20 cellular contexts compared by ENCODE assay signal in the genomic region with DNA sequence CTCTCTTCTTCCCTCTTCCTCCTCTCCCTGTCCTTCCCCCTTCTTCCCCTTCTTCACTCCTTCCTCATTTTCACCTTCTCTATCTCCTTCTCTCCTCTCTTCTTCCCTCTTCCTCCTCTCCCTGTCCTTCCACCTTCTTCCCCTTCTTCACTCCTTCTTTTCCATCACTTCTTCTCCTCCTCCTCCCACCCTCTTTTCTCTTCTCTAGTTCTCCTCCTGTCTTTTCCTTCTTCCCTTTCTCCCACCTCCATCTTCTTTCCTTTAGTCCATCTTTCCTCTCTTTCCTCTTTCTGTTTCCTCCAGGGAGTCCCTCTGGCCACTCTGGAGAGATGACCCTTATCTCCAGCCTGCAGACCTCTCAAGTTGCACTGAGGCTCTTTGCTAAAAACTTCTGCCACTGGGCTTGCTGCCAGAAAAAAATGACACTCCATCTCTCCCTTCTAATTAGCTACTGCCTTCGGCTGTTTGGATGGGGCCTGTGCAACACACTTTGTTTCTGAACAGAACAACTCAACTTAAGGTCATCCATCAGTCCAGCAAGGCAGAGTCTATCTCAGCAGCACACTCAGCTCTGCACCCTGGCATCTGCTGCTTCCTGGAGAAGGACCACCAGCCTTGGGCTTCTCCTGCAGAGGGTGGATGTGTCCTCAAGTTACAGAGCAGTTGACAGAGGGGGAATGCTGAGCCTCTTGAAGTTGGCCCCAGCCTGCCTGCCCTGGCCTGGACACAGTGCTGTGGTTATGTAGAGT.
DNase-seq lines count a peak whose midpoint lies in the region; ATAC-seq, FAIRE-seq and TF ChIP-seq lines count a peak whose summit lies in the region.
"Had no signal": no experiment of that assay in that cellular context is flagged by ENCODE, and none has a peak within 500 bp of the region (broad histone marks: within the 10 kb centered on the region; RNA-seq: fewer than 3 reads in every experiment).

No MANE protein-coding gene starts in this region.

- no peak for ATAC-seq in sciatic nerve
- ATAC-seq: HCT116 had no signal

- no peaks in the 10 kb centered on the region for H3K9me3 ChIP-seq in HEK293 (ENCODE audit: control insufficient read depth, insufficient read depth, low read depth, low read length)
- no peaks in the 10 kb centered on the region for H3K9me3 ChIP-seq in kidney (ENCODE audit: control insufficient read depth in 1 of 2, low read length in 2 of 2)

- intact Hi-C loops in sciatic nerve (cut with DNase I) (no loop called here), kidney (cut with DNase I) (no loop called here)

- TF ChIP-seq CTCF in HEK293 (tag by site-specific recombination; IDR thresholded peaks at IDR 0.05) = no peak
- no peak for TF ChIP-seq CTCF in kidney (IDR thresholded peaks at IDR 0.05; ENCODE audit: borderline replicate concordance, extremely low read depth, insufficient read depth)

- in situ Hi-C loops in G401 (cut with HindIII; ENCODE audit: low sequenced_read_pairs) = no loop called here

- DNase-seq in NCI-H69 (lab: John Stamatoyannopoulos, UW) (peak; percentile 34), ecto neural progenitor cell (ENCODE audit: low spot score) (peak; percentile 15), sciatic nerve (ENCODE audit: low spot score) (peak; percentile 18), NCI-H82 treated with DMSO at 0.1 percent for 48 hours (lab: John Stamatoyannopoulos, UW; ENCODE audit: unreplicated experiment) (no peak), kidney (no peak), G401 (ENCODE audit: low spot score) (no peak)
- DNase-seq: ACHN, DMS 273 treated with DMSO at 0.1 percent for 48 hours, GF-D8, GOT3, NCI-H1436, NCI-H2029 treated with DMSO at 0.1 percent for 48 hours, NCI-H2171, NCI-H526 treated with DMSO at 0.1 percent for 48 hours, SHP77 treated with DMSO at 0.1 percent for 48 hours, T-helper 1 cell had no signal

- POLR2A ChIA-PET in HEK293 (lab: Yijun Ruan, JAX) = no interaction called here

- H3K27ac ChIP-seq in HEK293 (ENCODE audit: extremely low read depth, low read depth, low read length) = no peak overlapping the region
- no peak overlapping the region for H3K27ac ChIP-seq in kidney (ENCODE audit: low read depth in 2 of 2, low read length in 2 of 2)
- H3K27ac ChIP-seq: C4-2B, KMS-11 had no signal

- H3K36me3 ChIP-seq in HEK293 (ENCODE audit: control insufficient read depth in 2 of 2, insufficient read depth in 1 of 2, low read length in 2 of 2) = no peaks in the 10 kb centered on the region
- no peaks in the 10 kb centered on the region for H3K36me3 ChIP-seq in kidney (ENCODE audit: control insufficient read depth in 1 of 2, insufficient read depth in 2 of 2, low read length in 2 of 2)

- no peak overlapping the region for H3K4me3 ChIP-seq in HEK293 (ENCODE audit: low read depth, low read length)
- H3K4me3 ChIP-seq in kidney (ENCODE audit: low read length in 2 of 2) = no peak overlapping the region

- CTCF ChIA-PET in HEK293 (lab: Yijun Ruan, JAX) = interaction anchor here (1.1 kb wide), 1 partner anchor 48 kb away, joined by 3 read pairs; no protein-coding TSS in a partner anchor

- no peak for FAIRE-seq in kidney (lab: Jason Lieb, UNC)

- H3K4me1 ChIP-seq in HEK293 (ENCODE audit: control insufficient read depth, insufficient read depth, low read length) (no peaks in the 10 kb centered on the region), kidney (ENCODE audit: control insufficient read depth in 1 of 2, insufficient read depth in 1 of 2, low read depth in 1 of 2, low read length in 2 of 2) (no peaks in the 10 kb centered on the region)

- no peak overlapping the region for H3K9ac ChIP-seq in kidney (ENCODE audit: low read length in 2 of 2)
- H3K9ac ChIP-seq: KMS-11 had no signal

TF ChIP-seq in HEK293, 187 proteins besides CTCF, POLR2A, EP300 and RAD21:
- TF ChIP-seq ZNF266 (tag by site-specific recombination; IDR thresholded peaks at IDR 0.05; ENCODE audit: low read depth) (0 out of 2 replicates have a peak, but pooled peaks have one; percentile 5), ZNF133 (tag by site-specific recombination; IDR thresholded peaks at IDR 0.05) (no peak), PRDM1 (tag by site-specific recombination; IDR thresholded peaks at IDR 0.05) (peak; percentile 67; the same call in 1 of the 2 replicates), ZNF366 (tag by site-specific recombination; conservative IDR thresholded peaks at IDR 0.05) (peak; percentile 76)

Comparison
In these comparisons a context has a peak if more than half of its experiments do, and no peak if none do; other contexts are left out.
1. DNase-seq: peak in NCI-H69 (single experiment), ecto neural progenitor cell (single experiment) and sciatic nerve (single experiment); none in NCI-H82 treated with DMSO at 0.1 percent for 48 hours (single experiment), kidney (single experiment) and G401 (single experiment).